In genomic region chr2:220837226-220837625, GRCh38 we compare ENCODE assay signal across 14 cellular contexts.
"Had no signal": no experiment of that assay in that cellular context is flagged by ENCODE, and none has a peak within 500 bp of the region (broad histone marks: within the 10 kb centered on the region; RNA-seq: fewer than 3 reads in every experiment).

No MANE protein-coding gene starts in this region.

- DNase-seq: colonic mucosa; dermis blood vessel endothelial cell; erythroblast; foreskin keratinocyte; kidney glomerular epithelial cell; naive B cell; stimulated activated CD4-positive, alpha-beta T cell treated with anti-CD3 and anti-CD28 coated beads, Interleukin-2, amount 100 ng/mL, for 24 hours; stimulated activated naive CD4-positive, alpha-beta T cell treated with Interleukin-2 at 50 U/mL for 16 hours had no signal

- H3K27me3 Mint-ChIP-seq: naive B cell had no signal

- H3K9ac ChIP-seq: parathyroid adenoma had no signal

- H3K4me3 Mint-ChIP-seq: mesothelial cell of epicardium, naive B cell, nephron, type B pancreatic cell had no signal

- ATAC-seq: foreskin keratinocyte, sciatic nerve had no signal

- H3K4me1 Mint-ChIP-seq: naive B cell, nephron had no signal

- H3K27ac ChIP-seq: colonic mucosa, foreskin keratinocyte, parathyroid adenoma, skin epidermis had no signal

- H3K36me3 ChIP-seq: colonic mucosa had no signal

- H3K9me3 Mint-ChIP-seq: mesothelial cell of epicardium, nephron, type B pancreatic cell had no signal

- H3K27ac Mint-ChIP-seq: mesothelial cell of epicardium, naive B cell, nephron, type B pancreatic cell had no signal

- H3K36me3 Mint-ChIP-seq: mesothelial cell of epicardium, naive B cell, type B pancreatic cell had no signal

- H3K4me3 ChIP-seq: colonic mucosa, skin epidermis had no signal

- H3K4me1 ChIP-seq: colonic mucosa, foreskin keratinocyte, parathyroid adenoma had no signal

- H3K27me3 ChIP-seq: colonic mucosa, foreskin keratinocyte had no signal

- H3K9me3 ChIP-seq: colonic mucosa had no signal

- H3K79me2 ChIP-seq: parathyroid adenoma had no signal
